20 cellular contexts compared by ENCODE assay signal in genomic region chr17:61261001-61261587, GRCh38.
DNase-seq lines count a peak whose midpoint lies in the region; ATAC-seq and TF ChIP-seq lines count a peak whose summit lies in the region.
"Had no signal": no experiment of that assay in that cellular context is flagged by ENCODE, and none has a peak within 500 bp of the region (broad histone marks: within the 10 kb centered on the region; RNA-seq: fewer than 3 reads in every experiment).

No MANE protein-coding gene starts in this region.

- H3K4me3 Mint-ChIP-seq in nephron progenitor cell, result no peak overlapping the region
- H3K4me3 Mint-ChIP-seq: activated T-cell treated with anti-CD3 and anti-CD28 coated beads, Interleukin-2, amount 50 U/mL, for 24 hours; CD14-positive monocyte; central memory CD8-positive, alpha-beta T cell; stimulated activated naive CD8-positive, alpha-beta T cell treated with anti-CD3 and anti-CD28 coated beads, Interleukin-15, Interleukin-2, amounts not matched to agents 100 ng/mL and 50 ng/mL, for 24 hours had no signal

- no peaks in the 10 kb centered on the region for H3K36me3 Mint-ChIP-seq in nephron progenitor cell (ENCODE audit: low read depth)
- H3K36me3 Mint-ChIP-seq: activated naive CD4-positive, alpha-beta T cell treated with anti-CD3 and anti-CD28 coated beads, Interleukin-2, amount 50 U/mL, for 72 hours; CD14-positive monocyte had no signal

- TF ChIP-seq POLR2A in esophagus squamous epithelium (IDR thresholded peaks at IDR 0.05) (no peak), erythroblast (IDR thresholded peaks at IDR 0.05; ENCODE audit: low read length) (no peak)

- peaks cover 37% of the 10 kb centered on the region for H3K4me1 Mint-ChIP-seq in nephron progenitor cell
- H3K4me1 Mint-ChIP-seq: CD14-positive monocyte; central memory CD8-positive, alpha-beta T cell had no signal

- 77 to 78% methylated on average over 5 of the region's 5 CpGs for WGBS in esophagus squamous epithelium, 2 donors

- no peaks in the 10 kb centered on the region for H3K27me3 Mint-ChIP-seq in nephron progenitor cell (ENCODE audit: low read depth, poor library complexity)
- H3K27me3 Mint-ChIP-seq: activated T-cell treated with anti-CD3 and anti-CD28 coated beads, Interleukin-2, amount 50 U/mL, for 24 hours; central memory CD8-positive, alpha-beta T cell; stimulated activated naive CD8-positive, alpha-beta T cell treated with anti-CD3 and anti-CD28 coated beads, Interleukin-15, Interleukin-2, amounts not matched to agents 100 ng/mL and 50 ng/mL, for 24 hours had no signal

- intact Hi-C loops in esophagus squamous epithelium (cut with DNase I), result no loop called here
- intact Hi-C loops in upper lobe of right lung (cut with DNase I), result no loop called here

- H3K9me3 ChIP-seq in esophagus squamous epithelium (no peaks in the 10 kb centered on the region), upper lobe of right lung (no peaks in the 10 kb centered on the region)
- H3K9me3 ChIP-seq: pancreas had no signal

- peak; percentile 25 for DNase-seq in NCI-H2107 treated with DMSO at 0.1 percent for 48 hours (lab: John Stamatoyannopoulos, UW; ENCODE audit: unreplicated experiment)
- no peak for DNase-seq in NCI-H2107 (lab: John Stamatoyannopoulos, UW)
- no peak for DNase-seq in esophagus squamous epithelium (lab: John Stamatoyannopoulos, UW)
- no peak for DNase-seq in nephron progenitor cell
- no peak for DNase-seq in upper lobe of right lung
- DNase-seq in erythroblast (lab: John Stamatoyannopoulos, UW), result no peak
- no peak for DNase-seq in KBM-7
- no peak for DNase-seq in stimulated activated CD4-positive, alpha-beta T cell treated with anti-CD3 and anti-CD28 coated beads, Interleukin-4, amount 100 ng/mL, for 24 hours
- DNase-seq: 8988T; activated CD4-positive, alpha-beta T cell treated with anti-CD3 and anti-CD28 coated beads, Interleukin-2, amount 50 U/mL, for 1 hour; activated T-cell treated with anti-CD3 and anti-CD28 coated beads, Interleukin-2, amount 50 U/mL, for 24 hours; DMS79 treated with DMSO at 0.1 percent for 48 hours; NCI-H1105; NCI-H345; pancreas had no signal

- in situ Hi-C loops in KBM-7 (cut with MboI; ENCODE audit: low pct_unique_long_range_greater_than_20kb, low sequenced_read_pairs), result no loop called here

- TF ChIP-seq CTCF in esophagus squamous epithelium (IDR thresholded peaks at IDR 0.05) (no peak), nephron progenitor cell (IDR thresholded peaks at IDR 0.05) (no peak), upper lobe of right lung (IDR thresholded peaks at IDR 0.05) (no peak)

- H3K27me3 ChIP-seq in esophagus squamous epithelium (no peaks in the 10 kb centered on the region), upper lobe of right lung (no peaks in the 10 kb centered on the region)
- H3K27me3 ChIP-seq: pancreas had no signal

- ATAC-seq in upper lobe of right lung, result no peak
- ATAC-seq: activated naive CD4-positive, alpha-beta T cell treated with anti-CD3 and anti-CD28 coated beads, Interleukin-2, amount 50 U/mL, for 72 hours; pancreas had no signal

- H3K9me3 Mint-ChIP-seq in nephron progenitor cell, result no peaks in the 10 kb centered on the region
- H3K9me3 Mint-ChIP-seq: activated naive CD4-positive, alpha-beta T cell treated with anti-CD3 and anti-CD28 coated beads, Interleukin-2, amount 50 U/mL, for 72 hours; activated T-cell treated with anti-CD3 and anti-CD28 coated beads, Interleukin-2, amount 50 U/mL, for 24 hours; CD14-positive monocyte; central memory CD8-positive, alpha-beta T cell; stimulated activated naive CD8-positive, alpha-beta T cell treated with anti-CD3 and anti-CD28 coated beads, Interleukin-15, Interleukin-2, amounts not matched to agents 100 ng/mL and 50 ng/mL, for 24 hours had no signal

- H3K27ac ChIP-seq in esophagus squamous epithelium (peak overlapping the region; percentile 7 to 74 (median 69)), upper lobe of right lung (peak overlapping the region; percentile 59)
- H3K27ac ChIP-seq: pancreas, SK-N-MC had no signal

- H3K4me3 ChIP-seq in esophagus squamous epithelium (no peak overlapping the region), upper lobe of right lung (no peak overlapping the region)
- H3K4me3 ChIP-seq: pancreas, SK-N-MC had no signal

- H3K36me3 ChIP-seq in esophagus squamous epithelium (no peaks in the 10 kb centered on the region), upper lobe of right lung (no peaks in the 10 kb centered on the region)
- H3K36me3 ChIP-seq: pancreas had no signal

- H3K4me1 ChIP-seq in esophagus squamous epithelium, result peaks cover 0 to 20% (median 7%) of the 10 kb centered on the region in 3 donors
- H3K4me1 ChIP-seq in upper lobe of right lung, result no peaks in the 10 kb centered on the region

- H3K27ac Mint-ChIP-seq in nephron progenitor cell, result peak overlapping the region; percentile 82
- H3K27ac Mint-ChIP-seq: activated naive CD4-positive, alpha-beta T cell treated with anti-CD3 and anti-CD28 coated beads, Interleukin-2, amount 50 U/mL, for 72 hours; activated T-cell treated with anti-CD3 and anti-CD28 coated beads, Interleukin-2, amount 50 U/mL, for 24 hours; CD14-positive monocyte; stimulated activated naive CD8-positive, alpha-beta T cell treated with anti-CD3 and anti-CD28 coated beads, Interleukin-15, Interleukin-2, amounts not matched to agents 100 ng/mL and 50 ng/mL, for 24 hours had no signal
